In the genomic region with DNA sequence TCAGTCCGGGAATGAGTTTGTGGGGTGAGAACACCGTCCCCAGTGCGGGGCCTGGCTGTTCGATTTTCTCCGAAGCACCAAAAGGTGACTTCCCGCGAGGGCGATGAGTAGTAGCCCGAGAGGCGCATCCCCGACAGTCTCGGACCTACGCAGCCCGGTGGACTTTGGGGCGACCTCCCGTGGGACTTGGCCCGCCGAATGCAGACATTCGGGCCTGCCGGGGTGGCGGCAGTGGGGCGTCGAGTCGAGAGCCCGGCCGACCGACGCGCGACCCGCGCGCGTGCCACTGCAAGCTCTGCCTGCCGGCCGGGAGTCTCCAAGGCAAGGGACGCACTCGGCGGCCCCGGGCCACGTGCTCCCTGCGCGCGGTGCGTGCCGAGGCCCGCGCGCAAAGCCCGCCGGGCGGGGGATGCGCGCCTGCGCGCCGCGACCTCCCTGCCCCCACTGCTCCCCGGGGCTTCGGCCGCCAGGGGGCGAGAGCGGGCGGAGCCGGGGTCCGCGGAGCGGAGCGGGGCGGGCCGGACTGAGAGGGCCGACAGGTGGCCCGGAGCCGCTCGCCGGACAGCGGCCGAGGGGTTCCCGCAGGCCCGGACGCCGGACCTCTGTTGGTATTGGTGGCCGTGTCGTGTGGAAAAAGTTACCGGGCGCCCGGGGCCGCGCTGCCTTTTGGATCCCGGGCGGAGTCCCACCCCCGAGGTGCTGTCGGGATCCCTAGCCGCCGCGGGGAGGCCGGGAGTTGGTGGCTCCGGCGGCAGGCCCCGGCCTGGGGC, we compare ENCODE assay signal across 8 cellular contexts. TPM values are rescaled to one million over a fixed set of nuclear protein-coding genes. Genes with fewer than 3 reads are reported as not detected.
DNase-seq lines count a peak whose midpoint lies in the region; ATAC-seq and TF ChIP-seq lines count a peak whose summit lies in the region.

No MANE protein-coding gene starts in this region.

- peak; percentile 17 for ATAC-seq in HG03095 (IDR thresholded peaks at IDR 0.05; ENCODE audit: unreplicated experiment)

- peak overlapping the region; percentile 74 for H3K4me3 ChIP-seq in epithelial cell of esophagus (ENCODE audit: low read length)
- H3K4me3 ChIP-seq in mononuclear cell (ENCODE audit: low read length), result peak overlapping the region; percentile 99

- H3K9me3 ChIP-seq in mononuclear cell (ENCODE audit: low read depth, low read length), result no peaks in the 10 kb centered on the region

- no peaks in the 10 kb centered on the region for H3K27me3 ChIP-seq in mononuclear cell (ENCODE audit: insufficient read depth, low read length)

- DNase-seq in NCI-H2029 (lab: John Stamatoyannopoulos, UW) (peak; percentile 56), NCI-H2029 treated with DMSO at 0.1 percent for 48 hours (lab: John Stamatoyannopoulos, UW) (no peak), NOMO-1 (lab: John Stamatoyannopoulos, UW; ENCODE audit: unreplicated experiment in 2 of 2) (peak; percentile 72 to 86), activated T-cell treated with anti-CD3 and anti-CD28 coated beads for 24 hours (ENCODE audit: low read depth) (peak; percentile 82), epithelial cell of esophagus (ENCODE audit: low read depth) (peak; percentile 85)
- peak; percentile 75 to 76 for DNase-seq in stimulated activated CD8-positive, alpha-beta memory T cell treated with anti-CD3 and anti-CD28 coated beads, Interleukin-15, amount 100 ng/mL, for 48 hours (ENCODE audit: low read depth in 2 of 2)

- H3K4me1 ChIP-seq in mononuclear cell (ENCODE audit: insufficient read depth, low read length), result peaks cover 63% of the 10 kb centered on the region

- TF ChIP-seq CTCF in epithelial cell of esophagus (IDR thresholded peaks at IDR 0.05; ENCODE audit: insufficient read depth, low read depth, low read length, missing control alignments), result peak; percentile 47

RNA-seq across cellular contexts. Expression of a gene that starts 1.8 kb away (rescaled TPM):
- total RNA-seq in mononuclear cell, result 1,408 TPM
